8 cellular contexts compared by ENCODE assay signal in the genomic region with DNA sequence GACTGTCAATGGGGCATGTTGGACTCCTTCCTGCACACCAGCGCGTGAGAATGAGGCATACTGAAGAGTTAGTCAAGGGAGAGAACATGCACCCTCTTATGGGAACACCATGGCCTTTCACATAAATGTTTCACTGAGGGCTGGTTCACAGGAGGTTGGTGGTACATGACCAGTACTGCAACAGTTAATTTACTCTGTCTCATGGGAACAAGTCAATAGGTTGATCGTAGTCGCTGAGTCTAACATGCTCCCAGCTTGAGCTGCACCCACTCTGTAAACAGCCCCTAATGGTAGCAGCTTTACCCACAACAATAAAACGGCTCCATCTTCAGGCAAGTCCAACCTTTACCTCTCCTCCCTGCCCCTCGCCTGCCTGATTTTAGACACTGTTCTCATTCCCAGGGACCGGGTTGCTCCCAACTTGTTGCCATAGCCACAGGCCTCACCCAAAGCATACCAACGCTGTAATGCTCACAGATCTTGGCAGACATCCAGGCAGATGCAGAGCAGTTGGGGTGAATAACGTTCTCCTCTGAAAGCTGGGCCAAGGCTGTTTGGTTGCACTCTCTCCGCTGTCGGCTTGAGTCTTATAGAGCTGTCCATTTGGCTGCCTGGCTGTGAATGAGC.
DNase-seq lines count a peak whose midpoint lies in the region; ATAC-seq and TF ChIP-seq lines count a peak whose summit lies in the region.

No MANE protein-coding gene starts in this region.

- no peaks in the 10 kb centered on the region for H3K27me3 ChIP-seq in foreskin keratinocyte
- H3K27me3 ChIP-seq in parathyroid adenoma (ENCODE audit: control insufficient read depth, insufficient read depth, low read length) = no peaks in the 10 kb centered on the region

- H3K9me3 ChIP-seq in parathyroid adenoma (ENCODE audit: control insufficient read depth, low read length) = no peaks in the 10 kb centered on the region

- H3K27ac ChIP-seq in RWPE1 (peak overlapping the region; percentile 90), foreskin keratinocyte (peak overlapping the region; percentile 77), parathyroid adenoma (peak overlapping the region; percentile 11)

- CTCF ChIA-PET in RWPE1 (lab: Yijun Ruan, JAX) = interaction anchor here (1.0 kb wide), 1 partner anchor 24 kb away, joined by 4 read pairs; no protein-coding TSS in a partner anchor

- H3K79me2 ChIP-seq in parathyroid adenoma = no peaks in the 10 kb centered on the region

- POLR2A ChIA-PET in RWPE1 (lab: Yijun Ruan, JAX; ENCODE audit: low non-redundant PET) = no interaction called here

- ATAC-seq in foreskin keratinocyte (peak; percentile 92), GM18511 (IDR thresholded peaks at IDR 0.05; ENCODE audit: unreplicated experiment) (no peak)

- in situ Hi-C loops in ACHN (cut with HindIII; ENCODE audit: low pct_ligation_motif_present, low pct_unique_long_range_greater_than_20kb, low sequenced_read_pairs) = no loop called here

- H3K36me3 ChIP-seq in parathyroid adenoma (ENCODE audit: control insufficient read depth, insufficient read depth, low read length) = no peaks in the 10 kb centered on the region

- no peak overlapping the region for H3K4me2 ChIP-seq in parathyroid adenoma (ENCODE audit: low read length)

- DNase-seq in ACHN (peak; percentile 65), LHCN-M2 (ENCODE audit: low read depth) (peak; percentile 96), RWPE1 (ENCODE audit: low spot score) (peak; percentile 96), foreskin keratinocyte (peak; percentile 98 to 99), SKM-1 treated with dmso at 0.1 percent for 144 hours (lab: John Stamatoyannopoulos, UW; ENCODE audit: unreplicated experiment) (no peak)
- no peak for DNase-seq in stimulated activated naive CD4-positive, alpha-beta T cell treated with Interleukin-2 at 50 U/mL for 16 hours (lab: John Stamatoyannopoulos, UW)

- no peak overlapping the region for H3K9ac ChIP-seq in parathyroid adenoma

- no peak overlapping the region for H3K4me3 ChIP-seq in parathyroid adenoma (ENCODE audit: low read depth, low read length)

- peak overlapping the region; percentile 31 for H2AFZ ChIP-seq in parathyroid adenoma

- no peak; the same call in 1 of the 2 replicates for TF ChIP-seq CTCF in RWPE1 (conservative IDR thresholded peaks at IDR 0.05; ENCODE audit: low read depth)
- TF ChIP-seq CTCF in foreskin keratinocyte (conservative IDR thresholded peaks at IDR 0.05) = peak; percentile 66
- no peak for TF ChIP-seq CTCF in parathyroid adenoma (IDR thresholded peaks at IDR 0.05)

- peaks cover 32% of the 10 kb centered on the region for H3K4me1 ChIP-seq in foreskin keratinocyte
- peaks cover 9% of the 10 kb centered on the region for H3K4me1 ChIP-seq in parathyroid adenoma

Comparison
In these comparisons a context has a peak if more than half of its experiments do, and no peak if none do; other contexts are left out.
1. DNase-seq: peak in ACHN (single experiment), LHCN-M2 (single experiment), RWPE1 (single experiment) and foreskin keratinocyte (2 of 2); none in SKM-1 treated with dmso at 0.1 percent for 144 hours (single experiment) and stimulated activated naive CD4-positive, alpha-beta T cell treated with Interleukin-2 at 50 U/mL for 16 hours (single experiment).
2. H3K27ac ChIP-seq: peak in every context shown above with its lines; median percentile 90 in RWPE1; 77 in foreskin keratinocyte; 11 in parathyroid adenoma.